Comparison of ENCODE assay signal across 2 cellular contexts in the genomic region with DNA sequence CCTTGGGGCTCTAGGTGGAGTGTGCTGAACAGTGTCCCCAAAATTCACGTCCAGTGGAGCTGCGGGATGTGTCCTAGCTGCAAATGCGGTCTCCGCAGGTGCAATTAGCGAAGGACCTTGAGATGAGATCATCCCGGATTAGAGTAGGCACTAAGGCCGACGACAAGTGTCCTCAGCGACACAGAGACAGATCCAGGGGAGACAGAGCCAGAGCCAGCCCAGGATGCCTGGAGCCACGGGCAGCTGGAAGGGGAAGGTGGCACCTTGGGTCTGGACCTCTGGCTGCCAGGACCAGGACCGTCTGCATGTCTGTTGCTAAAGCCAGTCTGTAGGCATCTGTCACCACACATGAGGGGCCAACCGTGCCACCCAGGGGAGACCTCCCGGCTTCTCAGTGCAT.
TF ChIP-seq lines count a peak whose summit lies in the region.

No MANE protein-coding gene starts in this region.

TF ChIP-seq in GM23338, 12 proteins besides CTCF, POLR2A, EP300 and RAD21 (continues in another document):
- no peak for TF ChIP-seq EZH2phosphoT487 (IDR thresholded peaks at IDR 0.05; ENCODE audit: unreplicated experiment)
- no peak for TF ChIP-seq ZNF331 (CRISPR knock-in tag; IDR thresholded peaks at IDR 0.05; ENCODE audit: low read depth)
- TF ChIP-seq ZNF114 (CRISPR knock-in tag; IDR thresholded peaks at IDR 0.05): no peak
- TF ChIP-seq, protein P1, sequence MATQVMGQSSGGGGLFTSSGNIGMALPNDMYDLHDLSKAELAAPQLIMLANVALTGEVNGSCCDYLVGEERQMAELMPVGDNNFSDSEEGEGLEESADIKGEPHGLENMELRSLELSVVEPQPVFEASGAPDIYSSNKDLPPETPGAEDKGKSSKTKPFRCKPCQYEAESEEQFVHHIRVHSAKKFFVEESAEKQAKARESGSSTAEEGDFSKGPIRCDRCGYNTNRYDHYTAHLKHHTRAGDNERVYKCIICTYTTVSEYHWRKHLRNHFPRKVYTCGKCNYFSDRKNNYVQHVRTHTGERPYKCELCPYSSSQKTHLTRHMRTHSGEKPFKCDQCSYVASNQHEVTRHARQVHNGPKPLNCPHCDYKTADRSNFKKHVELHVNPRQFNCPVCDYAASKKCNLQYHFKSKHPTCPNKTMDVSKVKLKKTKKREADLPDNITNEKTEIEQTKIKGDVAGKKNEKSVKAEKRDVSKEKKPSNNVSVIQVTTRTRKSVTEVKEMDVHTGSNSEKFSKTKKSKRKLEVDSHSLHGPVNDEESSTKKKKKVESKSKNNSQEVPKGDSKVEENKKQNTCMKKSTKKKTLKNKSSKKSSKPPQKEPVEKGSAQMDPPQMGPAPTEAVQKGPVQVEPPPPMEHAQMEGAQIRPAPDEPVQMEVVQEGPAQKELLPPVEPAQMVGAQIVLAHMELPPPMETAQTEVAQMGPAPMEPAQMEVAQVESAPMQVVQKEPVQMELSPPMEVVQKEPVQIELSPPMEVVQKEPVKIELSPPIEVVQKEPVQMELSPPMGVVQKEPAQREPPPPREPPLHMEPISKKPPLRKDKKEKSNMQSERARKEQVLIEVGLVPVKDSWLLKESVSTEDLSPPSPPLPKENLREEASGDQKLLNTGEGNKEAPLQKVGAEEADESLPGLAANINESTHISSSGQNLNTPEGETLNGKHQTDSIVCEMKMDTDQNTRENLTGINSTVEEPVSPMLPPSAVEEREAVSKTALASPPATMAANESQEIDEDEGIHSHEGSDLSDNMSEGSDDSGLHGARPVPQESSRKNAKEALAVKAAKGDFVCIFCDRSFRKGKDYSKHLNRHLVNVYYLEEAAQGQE (IDR thresholded peaks at IDR 0.05; ENCODE audit: unreplicated experiment): no peak
- no peak for TF ChIP-seq CREB1 (CRISPR knock-in tag; IDR thresholded peaks at IDR 0.05; ENCODE audit: low read depth)
- TF ChIP-seq NANOG (IDR thresholded peaks at IDR 0.05; ENCODE audit: borderline replicate concordance): no peak
- no peak for TF ChIP-seq POLR2AphosphoS5 (IDR thresholded peaks at IDR 0.05; ENCODE audit: low read depth)
- TF ChIP-seq JUNB (IDR thresholded peaks at IDR 0.05; ENCODE audit: unreplicated experiment): no peak
- TF ChIP-seq, protein P2, sequence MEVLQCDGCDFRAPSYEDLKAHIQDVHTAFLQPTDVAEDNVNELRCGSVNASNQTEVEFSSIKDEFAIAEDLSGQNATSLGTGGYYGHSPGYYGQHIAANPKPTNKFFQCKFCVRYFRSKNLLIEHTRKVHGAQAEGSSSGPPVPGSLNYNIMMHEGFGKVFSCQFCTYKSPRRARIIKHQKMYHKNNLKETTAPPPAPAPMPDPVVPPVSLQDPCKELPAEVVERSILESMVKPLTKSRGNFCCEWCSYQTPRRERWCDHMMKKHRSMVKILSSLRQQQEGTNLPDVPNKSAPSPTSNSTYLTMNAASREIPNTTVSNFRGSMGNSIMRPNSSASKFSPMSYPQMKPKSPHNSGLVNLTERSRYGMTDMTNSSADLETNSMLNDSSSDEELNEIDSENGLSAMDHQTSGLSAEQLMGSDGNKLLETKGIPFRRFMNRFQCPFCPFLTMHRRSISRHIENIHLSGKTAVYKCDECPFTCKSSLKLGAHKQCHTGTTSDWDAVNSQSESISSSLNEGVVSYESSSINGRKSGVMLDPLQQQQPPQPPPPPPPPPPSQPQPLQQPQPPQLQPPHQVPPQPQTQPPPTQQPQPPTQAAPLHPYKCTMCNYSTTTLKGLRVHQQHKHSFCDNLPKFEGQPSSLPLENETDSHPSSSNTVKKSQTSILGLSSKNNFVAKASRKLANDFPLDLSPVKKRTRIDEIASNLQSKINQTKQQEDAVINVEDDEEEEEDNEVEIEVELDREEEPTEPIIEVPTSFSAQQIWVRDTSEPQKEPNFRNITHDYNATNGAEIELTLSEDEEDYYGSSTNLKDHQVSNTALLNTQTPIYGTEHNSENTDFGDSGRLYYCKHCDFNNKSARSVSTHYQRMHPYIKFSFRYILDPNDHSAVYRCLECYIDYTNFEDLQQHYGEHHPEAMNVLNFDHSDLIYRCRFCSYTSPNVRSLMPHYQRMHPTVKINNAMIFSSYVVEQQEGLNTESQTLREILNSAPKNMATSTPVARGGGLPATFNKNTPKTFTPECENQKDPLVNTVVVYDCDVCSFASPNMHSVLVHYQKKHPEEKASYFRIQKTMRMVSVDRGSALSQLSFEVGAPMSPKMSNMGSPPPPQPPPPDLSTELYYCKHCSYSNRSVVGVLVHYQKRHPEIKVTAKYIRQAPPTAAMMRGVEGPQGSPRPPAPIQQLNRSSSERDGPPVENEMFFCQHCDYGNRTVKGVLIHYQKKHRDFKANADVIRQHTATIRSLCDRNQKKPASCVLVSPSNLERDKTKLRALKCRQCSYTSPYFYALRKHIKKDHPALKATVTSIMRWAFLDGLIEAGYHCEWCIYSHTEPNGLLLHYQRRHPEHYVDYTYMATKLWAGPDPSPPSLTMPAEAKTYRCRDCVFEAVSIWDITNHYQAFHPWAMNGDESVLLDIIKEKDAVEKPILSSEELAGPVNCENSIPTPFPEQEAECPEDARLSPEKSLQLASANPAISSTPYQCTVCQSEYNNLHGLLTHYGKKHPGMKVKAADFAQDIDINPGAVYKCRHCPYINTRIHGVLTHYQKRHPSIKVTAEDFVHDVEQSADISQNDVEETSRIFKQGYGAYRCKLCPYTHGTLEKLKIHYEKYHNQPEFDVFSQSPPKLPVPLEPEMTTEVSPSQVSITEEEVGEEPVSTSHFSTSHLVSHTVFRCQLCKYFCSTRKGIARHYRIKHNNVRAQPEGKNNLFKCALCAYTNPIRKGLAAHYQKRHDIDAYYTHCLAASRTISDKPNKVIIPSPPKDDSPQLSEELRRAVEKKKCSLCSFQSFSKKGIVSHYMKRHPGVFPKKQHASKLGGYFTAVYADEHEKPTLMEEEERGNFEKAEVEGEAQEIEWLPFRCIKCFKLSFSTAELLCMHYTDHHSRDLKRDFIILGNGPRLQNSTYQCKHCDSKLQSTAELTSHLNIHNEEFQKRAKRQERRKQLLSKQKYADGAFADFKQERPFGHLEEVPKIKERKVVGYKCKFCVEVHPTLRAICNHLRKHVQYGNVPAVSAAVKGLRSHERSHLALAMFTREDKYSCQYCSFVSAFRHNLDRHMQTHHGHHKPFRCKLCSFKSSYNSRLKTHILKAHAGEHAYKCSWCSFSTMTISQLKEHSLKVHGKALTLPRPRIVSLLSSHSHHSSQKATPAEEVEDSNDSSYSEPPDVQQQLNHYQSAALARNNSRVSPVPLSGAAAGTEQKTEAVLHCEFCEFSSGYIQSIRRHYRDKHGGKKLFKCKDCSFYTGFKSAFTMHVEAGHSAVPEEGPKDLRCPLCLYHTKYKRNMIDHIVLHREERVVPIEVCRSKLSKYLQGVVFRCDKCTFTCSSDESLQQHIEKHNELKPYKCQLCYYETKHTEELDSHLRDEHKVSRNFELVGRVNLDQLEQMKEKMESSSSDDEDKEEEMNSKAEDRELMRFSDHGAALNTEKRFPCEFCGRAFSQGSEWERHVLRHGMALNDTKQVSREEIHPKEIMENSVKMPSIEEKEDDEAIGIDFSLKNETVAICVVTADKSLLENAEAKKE (CRISPR knock-in tag; IDR thresholded peaks at IDR 0.05): no peak
- TF ChIP-seq, protein P3, sequence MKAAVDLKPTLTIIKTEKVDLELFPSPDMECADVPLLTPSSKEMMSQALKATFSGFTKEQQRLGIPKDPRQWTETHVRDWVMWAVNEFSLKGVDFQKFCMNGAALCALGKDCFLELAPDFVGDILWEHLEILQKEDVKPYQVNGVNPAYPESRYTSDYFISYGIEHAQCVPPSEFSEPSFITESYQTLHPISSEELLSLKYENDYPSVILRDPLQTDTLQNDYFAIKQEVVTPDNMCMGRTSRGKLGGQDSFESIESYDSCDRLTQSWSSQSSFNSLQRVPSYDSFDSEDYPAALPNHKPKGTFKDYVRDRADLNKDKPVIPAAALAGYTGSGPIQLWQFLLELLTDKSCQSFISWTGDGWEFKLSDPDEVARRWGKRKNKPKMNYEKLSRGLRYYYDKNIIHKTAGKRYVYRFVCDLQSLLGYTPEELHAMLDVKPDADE (IDR thresholded peaks at IDR 0.05): no peak

TF ChIP-seq in K562, 482 proteins besides CTCF, POLR2A, EP300 and RAD21:
- TF ChIP-seq POLR2G (IDR thresholded peaks at IDR 0.05; ENCODE audit: low read depth, low read length) (peak; percentile 8), PHF21A (IDR thresholded peaks at IDR 0.05; ENCODE audit: borderline replicate concordance, low read depth) (no peak)
